Comparison of ENCODE assay signal across 17 cellular contexts in genomic region chr9:91301161-91301560, GRCh38.
A peak's percentile ranks its signal among the peaks of the same experiment; 100 is the strongest.
DNase-seq lines count a peak whose midpoint lies in the region; ATAC-seq, FAIRE-seq and TF ChIP-seq lines count a peak whose summit lies in the region.
"Had no signal": no experiment of that assay in that cellular context is flagged by ENCODE, and none has a peak within 500 bp of the region (broad histone marks: within the 10 kb centered on the region; RNA-seq: fewer than 3 reads in every experiment).

No MANE protein-coding gene starts in this region.

- no peaks in the 10 kb centered on the region for H3K9me3 ChIP-seq in left ventricle myocardium inferior (replicated peaks)
- H3K9me3 ChIP-seq: lower lobe of right lung had no signal

- intact Hi-C loops in left cardiac atrium (cut with DNase I) (no loop called here), left ventricle myocardium inferior (cut with micrococcal nuclease) (no loop called here)

- H3K4me3 ChIP-seq in left ventricle myocardium inferior = no peak overlapping the region
- H3K4me3 ChIP-seq in rectal smooth muscle tissue (ENCODE audit: low read length) = no peak overlapping the region
- H3K4me3 ChIP-seq: lower lobe of right lung, SK-N-MC had no signal

- H3K27ac ChIP-seq in left ventricle myocardium inferior (replicated peaks) (no peak overlapping the region), rectal smooth muscle tissue (ENCODE audit: low read depth, low read length) (peak overlapping the region; percentile 69)
- H3K27ac ChIP-seq: lower lobe of right lung, SK-N-MC had no signal

- TF ChIP-seq CTCF in left ventricle myocardium inferior (IDR thresholded peaks at IDR 0.05; ENCODE audit: borderline replicate concordance) = no peak

- peaks cover 11% of the 10 kb centered on the region for H3K36me3 ChIP-seq in left ventricle myocardium inferior
- peaks cover 5% of the 10 kb centered on the region for H3K36me3 ChIP-seq in rectal smooth muscle tissue (ENCODE audit: control insufficient read depth, insufficient read depth, low read length)
- H3K36me3 ChIP-seq: lower lobe of right lung had no signal

- ATAC-seq in left cardiac atrium (peak; percentile 41 to 54), GM19452 (IDR thresholded peaks at IDR 0.05; ENCODE audit: unreplicated experiment) (no peak)
- ATAC-seq: lower lobe of right lung; stimulated activated memory B cell treated with anti-CD40 and anti-IgM and Interleukin-4, amounts not matched to agents 10 μg/mL and 1 μg/mL and 100 μg/mL, for 72 hours had no signal

- H3K27me3 ChIP-seq in left ventricle myocardium inferior (ENCODE audit: low read depth) (no peaks in the 10 kb centered on the region), rectal smooth muscle tissue (ENCODE audit: control insufficient read depth, insufficient read depth, low read length) (no peaks in the 10 kb centered on the region)

- DNase-seq in left cardiac atrium (no peak), left ventricle myocardium inferior (no peak), fibroblast of gingiva (ENCODE audit: low read depth) (peak; percentile 41), NCI-H2081 (lab: John Stamatoyannopoulos, UW) (no peak), GOT3 (lab: John Stamatoyannopoulos, UW) (no peak), RCC 7860 (ENCODE audit: low spot score) (no peak)
- DNase-seq: activated CD4-positive, alpha-beta memory T cell treated with anti-CD3 and anti-CD28 coated beads, Interleukin-2, amount 10 ng/mL, durations not matched to agents 7 days and 5 days; amygdala; CD4-positive, alpha-beta T cell; lower lobe of right lung; NCI-H1105 treated with DMSO at 0.1 percent for 48 hours had no signal

- no peak for FAIRE-seq in RCC 7860 (lab: Jason Lieb, UNC)
- FAIRE-seq: A204.1, GM12892 had no signal

- peaks cover 36% of the 10 kb centered on the region for H3K4me1 ChIP-seq in left ventricle myocardium inferior
- peaks cover 11% of the 10 kb centered on the region for H3K4me1 ChIP-seq in rectal smooth muscle tissue (ENCODE audit: control insufficient read depth, insufficient read depth, low read length)

- no peak overlapping the region for H3K9ac ChIP-seq in rectal smooth muscle tissue (ENCODE audit: low read length)
